20 cellular contexts compared by ENCODE assay signal in genomic region chr20:38170914-38171300, GRCh38. TPM values are rescaled to one million over a fixed set of nuclear protein-coding genes. Genes with fewer than 3 reads are reported as not detected.
DNase-seq lines count a peak whose midpoint lies in the region; ATAC-seq and TF ChIP-seq lines count a peak whose summit lies in the region.
"Had no signal": no experiment of that assay in that cellular context is flagged by ENCODE, and none has a peak within 500 bp of the region (broad histone marks: within the 10 kb centered on the region; RNA-seq: fewer than 3 reads in every experiment).

No MANE protein-coding gene starts in this region.

- no peaks in the 10 kb centered on the region for H3K27me3 Mint-ChIP-seq in progenitor cell of endocrine pancreas

- in situ Hi-C loops in brain microvascular endothelial cell (cut with HindIII; ENCODE audit: low pct_ligation_motif_present, low sequenced_read_pairs), result no loop called here

- H3K27me3 ChIP-seq in brain microvascular endothelial cell (replicated peaks) (no peaks in the 10 kb centered on the region), hepatocyte (no peaks in the 10 kb centered on the region), stomach (no peaks in the 10 kb centered on the region)
- H3K27me3 ChIP-seq: left lung had no signal

- no peak for TF ChIP-seq EP300 in stomach (IDR thresholded peaks at IDR 0.05)

- H3K9me3 Mint-ChIP-seq in progenitor cell of endocrine pancreas (ENCODE audit: low read depth), result no peaks in the 10 kb centered on the region
- H3K9me3 Mint-ChIP-seq: activated T-helper 2 cell treated with anti-CD3 and anti-CD28 coated beads, Interferon-gamma antibody, Interleukin-2, Interleukin-4, amounts not matched to agents 10 μg/mL and 5 μg/mL and 100 μg/mL, durations not matched to agents 14 hours and 24 hours and 36 hours; stimulated activated naive CD8-positive, alpha-beta T cell treated with anti-CD3 and anti-CD28 coated beads, Interleukin-15, Interleukin-2, amounts not matched to agents 100 ng/mL and 50 ng/mL, for 24 hours had no signal

- ATAC-seq in HG02840 (IDR thresholded peaks at IDR 0.05; ENCODE audit: low FRiP score, unreplicated experiment), result no peak
- ATAC-seq: left lung had no signal

- H3K4me1 ChIP-seq in hepatocyte (ENCODE audit: insufficient read depth), result peaks cover 58% of the 10 kb centered on the region
- H3K4me1 ChIP-seq in stomach, result peaks cover 22 to 56% (median 30%) of the 10 kb centered on the region in 4 donors
- H3K4me1 ChIP-seq: HAP-1, prostate gland had no signal

- TF ChIP-seq CTCF in brain microvascular endothelial cell (IDR thresholded peaks at IDR 0.05; ENCODE audit: low read depth, low read length, missing control alignments), result no peak
- TF ChIP-seq CTCF in hepatocyte (IDR thresholded peaks at IDR 0.05; ENCODE audit: poor library complexity), result no peak
- no peak for TF ChIP-seq CTCF in stomach (IDR thresholded peaks at IDR 0.05)
- no peak for TF ChIP-seq CTCF in progenitor cell of endocrine pancreas (IDR thresholded peaks at IDR 0.05; ENCODE audit: unreplicated experiment)

- 41% methylated on average over 6 of the region's 6 CpGs for WGBS in hepatocyte (ENCODE audit: low lambda C conversion rate, missing lambda C conversion rate)
- 52 to 62% (median 56%) methylated on average over 6 of the region's 6 CpGs for WGBS in stomach, 5 donors

- no peak overlapping the region for H3K4me2 ChIP-seq in hepatocyte

- H3K9me3 ChIP-seq in hepatocyte (ENCODE audit: low read depth) (no peaks in the 10 kb centered on the region), stomach (no peaks in the 10 kb centered on the region)
- H3K9me3 ChIP-seq: HAP-1, left lung, prostate gland had no signal

- H3K27ac ChIP-seq in brain microvascular endothelial cell, result peak overlapping the region; percentile 60
- H3K27ac ChIP-seq in hepatocyte, result peak overlapping the region; percentile 86
- H3K27ac ChIP-seq in stomach, result peak overlapping the region in 3 of 5 donors; percentile 4 to 20 (median 18)
- H3K27ac ChIP-seq: left lung had no signal

- no peaks in the 10 kb centered on the region for H4K20me1 ChIP-seq in hepatocyte (ENCODE audit: insufficient read depth, poor library complexity, severe bottlenecking)

- intact Hi-C loops in stomach (cut with DNase I; ENCODE audit: low total_unique reads), result no loop called here

- H3K4me1 Mint-ChIP-seq in progenitor cell of endocrine pancreas (ENCODE audit: low read depth), result peaks cover 7% of the 10 kb centered on the region

- no peak overlapping the region for H3K4me3 Mint-ChIP-seq in progenitor cell of endocrine pancreas (ENCODE audit: low read depth)
- H3K4me3 Mint-ChIP-seq: stimulated activated naive CD8-positive, alpha-beta T cell treated with anti-CD3 and anti-CD28 coated beads, Interleukin-15, Interleukin-2, amounts not matched to agents 100 ng/mL and 50 ng/mL, for 24 hours had no signal

- DNase-seq in NCI-H82 (lab: John Stamatoyannopoulos, UW), result peak; percentile 45
- peak; percentile 61 for DNase-seq in brain microvascular endothelial cell
- no peak for DNase-seq in hepatocyte (ENCODE audit: low spot score)
- no peak for DNase-seq in stomach
- no peak for DNase-seq in T-helper 1 cell
- no peak for DNase-seq in progenitor cell of endocrine pancreas (ENCODE audit: low spot score, unreplicated experiment)
- no peak for DNase-seq in central memory CD4-positive, alpha-beta T cell
- DNase-seq: COR-L47, EL, foreskin melanocyte, left lung, MM.1S, NCI-H226, SHP77 had no signal

- no peak overlapping the region for H2AFZ ChIP-seq in hepatocyte

- H3K9me2 ChIP-seq in hepatocyte (replicated peaks; ENCODE audit: insufficient read depth), result no peaks in the 10 kb centered on the region

- H3K79me2 ChIP-seq in hepatocyte, result no peaks in the 10 kb centered on the region

- TF ChIP-seq POLR2A in stomach (IDR thresholded peaks at IDR 0.05), result no peak

- no peak overlapping the region for H3K4me3 ChIP-seq in brain microvascular endothelial cell (ENCODE audit: low read depth, low read length)
- no peak overlapping the region for H3K4me3 ChIP-seq in hepatocyte
- no peak overlapping the region for H3K4me3 ChIP-seq in stomach
- H3K4me3 ChIP-seq: HAP-1, left lung, prostate gland had no signal

- H3K36me3 ChIP-seq in brain microvascular endothelial cell (replicated peaks), result no peaks in the 10 kb centered on the region
- no peaks in the 10 kb centered on the region for H3K36me3 ChIP-seq in hepatocyte (replicated peaks; ENCODE audit: insufficient read depth, low read depth)
- H3K36me3 ChIP-seq in stomach, result no peaks in the 10 kb centered on the region
- H3K36me3 ChIP-seq: HAP-1, left lung, prostate gland had no signal

- no peaks in the 10 kb centered on the region for H3K36me3 Mint-ChIP-seq in progenitor cell of endocrine pancreas (ENCODE audit: insufficient read depth)

- H3K27ac Mint-ChIP-seq in progenitor cell of endocrine pancreas, result no peak overlapping the region
- H3K27ac Mint-ChIP-seq: activated T-helper 2 cell treated with anti-CD3 and anti-CD28 coated beads, Interferon-gamma antibody, Interleukin-2, Interleukin-4, amounts not matched to agents 10 μg/mL and 5 μg/mL and 100 μg/mL, durations not matched to agents 14 hours and 24 hours and 36 hours; stimulated activated naive CD8-positive, alpha-beta T cell treated with anti-CD3 and anti-CD28 coated beads, Interleukin-15, Interleukin-2, amounts not matched to agents 100 ng/mL and 50 ng/mL, for 24 hours had no signal

RNA-seq across cellular contexts. Expression of gene TGM2, which starts 5.8 kb away (rescaled TPM):
- total RNA-seq in hepatocyte, result 120 and 133 TPM in 2 replicates
- 85.8 and 88.5 TPM in 2 replicates for polyA plus RNA-seq in hepatocyte
- total RNA-seq in stomach, result 100 to 1,000 TPM in 1 of 5 donors, 10 to 100 TPM in 4; 27.8 to 195 (median 44.3) TPM
- 10 to 100 TPM; 16.2 to 28.0 (median 25.1) TPM for polyA plus RNA-seq in stomach
- total RNA-seq in progenitor cell of endocrine pancreas, result 0.72 and 1.3 TPM in 2 replicates
- total RNA-seq: activated CD8-positive, alpha-beta memory T cell treated with anti-CD3 and anti-CD28 coated beads for 36 hours; activated T-helper 2 cell treated with anti-CD3 and anti-CD28 coated beads, Interferon-gamma antibody, Interleukin-2, Interleukin-4, amounts not matched to agents 10 μg/mL and 5 μg/mL and 100 μg/mL, durations not matched to agents 14 hours and 24 hours and 36 hours had no signal

Comparison
In these comparisons a context has a peak if more than half of its experiments do, and no peak if none do; other contexts are left out.
1. DNase-seq: peak in NCI-H82 (single experiment) and brain microvascular endothelial cell (single experiment); none in hepatocyte (single experiment), stomach (single experiment), T-helper 1 cell (0 of 5), progenitor cell of endocrine pancreas (single experiment) and central memory CD4-positive, alpha-beta T cell (single experiment).
2. H3K27ac ChIP-seq: peak in every context shown above with its lines; median percentile 86 in hepatocyte; 60 in brain microvascular endothelial cell; 18 in stomach.
3. RNA of gene TGM2, which starts 5.8 kb away (total RNA-seq): 120 to 133 TPM in hepatocyte and 27.8 to 195 TPM in stomach; 0.72 to 1.3 TPM in progenitor cell of endocrine pancreas; every median in the first group is over 10 times any median in the second.